Comparison of ENCODE assay signal across 10 cellular contexts in genomic region chr7:112858838-112859237, GRCh38.
"Had no signal": no experiment of that assay in that cellular context is flagged by ENCODE, and none has a peak within 500 bp of the region (broad histone marks: within the 10 kb centered on the region; RNA-seq: fewer than 3 reads in every experiment).

No MANE protein-coding gene starts in this region.

- H3K9me3 Mint-ChIP-seq: GM23338 had no signal

- H3K27ac ChIP-seq: KMS-11 had no signal

- FAIRE-seq: H1, H54, HTR-8/SVneo had no signal

- H2AFZ ChIP-seq: GM23338 had no signal

- H3K4me3 ChIP-seq: GM23338 had no signal

- H3K4me2 ChIP-seq: GM23338, KMS-11 had no signal

- ATAC-seq: GM23338 had no signal

- H3K4me1 Mint-ChIP-seq: GM23338, H9 had no signal

- DNase-seq: H9, HCEC 1CT, HFFc6, IMR-90, KBM-7 had no signal

- H3K4me3 Mint-ChIP-seq: GM23338, H9, HFFc6 had no signal

- H3K27ac Mint-ChIP-seq: GM23338, H9, HFFc6 had no signal

- H3K9ac ChIP-seq: KMS-11 had no signal
